Comparison of ENCODE assay signal across 10 cellular contexts in genomic region chr13:24038846-24039330, GRCh38.
DNase-seq lines count a peak whose midpoint lies in the region; ATAC-seq and TF ChIP-seq lines count a peak whose summit lies in the region.
"Had no signal": no experiment of that assay in that cellular context is flagged by ENCODE, and none has a peak within 500 bp of the region (broad histone marks: within the 10 kb centered on the region; RNA-seq: fewer than 3 reads in every experiment).

No MANE protein-coding gene starts in this region.

- H3K36me3 ChIP-seq in sigmoid colon: no peaks in the 10 kb centered on the region

- no peak for TF ChIP-seq POLR2A in sigmoid colon (IDR thresholded peaks at IDR 0.05)

- no peak for TF ChIP-seq CTCF in sigmoid colon (IDR thresholded peaks at IDR 0.05)

- DNase-seq in DMS153 (lab: John Stamatoyannopoulos, UW): peak; percentile 18
- DNase-seq in DMS153 treated with DMSO at 0.1 percent for 48 hours (lab: John Stamatoyannopoulos, UW; ENCODE audit: unreplicated experiment): no peak
- DNase-seq in RPMI7951 (ENCODE audit: low read depth): peak; percentile 46
- DNase-seq in glomerular visceral epithelial cell (ENCODE audit: extremely low spot score): peak; percentile 30
- DNase-seq in sigmoid colon: no peak
- DNase-seq: activated CD4-positive, CD25-positive, alpha-beta regulatory T cell treated with anti-CD3 and anti-CD28 coated beads, Interleukin-2, amount 50 U/mL, for 72 hours had no signal

- 8 to 30% methylated on average over 3 of the region's 3 CpGs for WGBS in sigmoid colon, 2 donors

- H3K27me3 ChIP-seq in sigmoid colon: no peaks in the 10 kb centered on the region

- H3K4me3 ChIP-seq in sigmoid colon: no peak overlapping the region

- TF ChIP-seq EP300 in sigmoid colon (IDR thresholded peaks at IDR 0.05): no peak

- peaks cover 0 to 38% (median 27%) of the 10 kb centered on the region in 4 donors for H3K4me1 ChIP-seq in sigmoid colon

- peak overlapping the region; percentile 18 to 61 (median 48) for H3K27ac ChIP-seq in sigmoid colon
- H3K27ac ChIP-seq: 22Rv1 had no signal

- ATAC-seq in GM18868 (IDR thresholded peaks at IDR 0.05; ENCODE audit: unreplicated experiment): no peak
- no peak for ATAC-seq in HG03175 (IDR thresholded peaks at IDR 0.05; ENCODE audit: unreplicated experiment)
- ATAC-seq in HG03521 (IDR thresholded peaks at IDR 0.05; ENCODE audit: unreplicated experiment): no peak

- H3K9me3 ChIP-seq in sigmoid colon: no peaks in the 10 kb centered on the region

- intact Hi-C loops in sigmoid colon (cut with DNase I): loop anchor here (5.0 kb wide), 1 partner anchor 178 kb away; no protein-coding TSS in a partner anchor

Comparison
In these comparisons a context has a peak if more than half of its experiments do, and no peak if none do; other contexts are left out.
1. DNase-seq: peak in DMS153 (single experiment), RPMI7951 (single experiment) and glomerular visceral epithelial cell (single experiment); none in DMS153 treated with DMSO at 0.1 percent for 48 hours (single experiment) and sigmoid colon (single experiment).